In the genomic region with DNA sequence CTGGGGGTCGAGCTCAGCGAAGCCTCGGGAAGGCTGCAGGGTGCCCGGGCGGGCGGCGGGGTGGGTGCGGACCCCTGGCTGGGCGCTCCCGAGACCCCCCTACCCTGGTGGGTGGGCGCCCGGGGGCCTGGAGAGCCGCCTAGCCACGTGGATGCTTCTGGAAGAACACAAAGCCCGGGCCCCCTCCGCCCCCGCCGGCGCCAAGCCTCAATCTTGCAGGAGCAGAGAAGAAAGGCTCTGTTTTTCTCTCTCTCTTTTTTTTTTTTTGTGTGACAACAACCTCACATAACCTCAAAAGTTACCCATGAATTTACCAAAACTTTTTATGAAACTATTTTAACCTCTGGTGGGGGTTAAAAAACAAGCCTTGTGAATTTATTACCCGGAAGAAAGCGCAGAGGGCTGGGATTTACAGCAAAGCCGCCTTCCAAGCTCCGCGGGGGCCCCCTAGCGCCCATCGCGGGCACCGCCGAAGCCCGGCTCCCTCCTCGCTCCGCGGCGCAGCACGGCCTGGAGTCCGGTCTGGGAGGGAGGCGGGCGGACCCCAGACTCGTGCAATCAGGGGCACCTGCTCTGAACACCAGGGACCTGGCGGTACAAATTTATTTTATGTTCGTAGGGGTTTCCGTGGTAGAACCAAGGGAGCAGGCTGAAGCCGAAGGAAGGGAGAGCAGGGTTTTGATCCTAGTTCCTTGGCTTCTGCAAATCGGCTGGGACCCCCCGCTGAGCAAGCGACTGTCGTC, we compare ENCODE assay signal across 8 cellular contexts. TPM values are rescaled to one million over a fixed set of nuclear protein-coding genes. Genes with fewer than 3 reads are reported as not detected.
A peak's percentile ranks its signal among the peaks of the same experiment; 100 is the strongest.
DNase-seq lines count a peak whose midpoint lies in the region; ATAC-seq, FAIRE-seq and TF ChIP-seq lines count a peak whose summit lies in the region.

No MANE protein-coding gene starts in this region.

- H3K36me3 ChIP-seq in neutrophil, result no peaks in the 10 kb centered on the region
- no peaks in the 10 kb centered on the region for H3K36me3 ChIP-seq in stomach smooth muscle (ENCODE audit: control insufficient read depth in 2 of 2, insufficient read depth in 2 of 2, low read length in 2 of 2)

- H3K9me3 ChIP-seq in neutrophil (no peaks in the 10 kb centered on the region), stomach smooth muscle (ENCODE audit: control insufficient read depth in 2 of 2, low read length in 2 of 2) (no peaks in the 10 kb centered on the region)

- H3K27ac ChIP-seq in neutrophil, result no peak overlapping the region
- no peak overlapping the region for H3K27ac ChIP-seq in stomach smooth muscle (ENCODE audit: low read length)

- TF ChIP-seq CTCF in neutrophil (IDR thresholded peaks at IDR 0.05), result peak; percentile 93

- H3K9ac ChIP-seq in stomach smooth muscle (ENCODE audit: low read length in 2 of 2), result peak overlapping the region in 1 of 2 donors; percentile 30

- peak; percentile 95 for ATAC-seq in GM19452 (IDR thresholded peaks at IDR 0.05; ENCODE audit: unreplicated experiment)

- peak; percentile 84 for DNase-seq in CD1c-positive myeloid dendritic cell (ENCODE audit: extremely low spot score)
- peak; percentile 56 for DNase-seq in SHP77 treated with DMSO at 0.1 percent for 48 hours (lab: John Stamatoyannopoulos, UW)
- DNase-seq in activated naive CD4-positive, alpha-beta T cell (lab: John Stamatoyannopoulos, UW), result peak; percentile 63 to 85 (median 70)
- DNase-seq in frontal cortex (ENCODE audit: low spot score in 2 of 2), result peak; percentile 73 to 79

- H3K4me3 ChIP-seq in neutrophil (ENCODE audit: low read depth in 1 of 2, low read length in 1 of 2) (peak overlapping the region; percentile 36 to 48), stomach smooth muscle (ENCODE audit: low read length in 2 of 2) (peak overlapping the region; percentile 58 to 68)

- peaks cover 36% of the 10 kb centered on the region for H3K27me3 ChIP-seq in neutrophil
- H3K27me3 ChIP-seq in stomach smooth muscle (ENCODE audit: control insufficient read depth in 1 of 2, insufficient read depth in 2 of 2, low read length in 2 of 2), result peaks cover 19 to 23% of the 10 kb centered on the region in 2 donors

- peaks cover 13 to 21% of the 10 kb centered on the region in 2 experiments for H3K4me1 ChIP-seq in neutrophil (ENCODE audit: control insufficient read depth in 1 of 2, insufficient read depth in 1 of 2, low read depth in 1 of 2, low read length in 1 of 2)
- H3K4me1 ChIP-seq in stomach smooth muscle (ENCODE audit: control insufficient read depth, insufficient read depth, low read length), result peaks cover 11% of the 10 kb centered on the region

- TF ChIP-seq EP300 in Ishikawa (IDR thresholded peaks at IDR 0.05; ENCODE audit: borderline replicate concordance), result no peak

- TF ChIP-seq RAD21 in Ishikawa (IDR thresholded peaks at IDR 0.05; ENCODE audit: low read depth), result peak; percentile 75

- FAIRE-seq in frontal cortex (lab: Jason Lieb, UNC), result no peak

TF ChIP-seq in Ishikawa, 13 proteins besides CTCF, POLR2A, EP300 and RAD21:
- TF ChIP-seq FOXM1 (IDR thresholded peaks at IDR 0.05; ENCODE audit: borderline replicate concordance, low read depth), result no peak
- TF ChIP-seq CEBPB (IDR thresholded peaks at IDR 0.05), result no peak
- no peak for TF ChIP-seq YY1 (IDR thresholded peaks at IDR 0.05; ENCODE audit: low read depth)
- TF ChIP-seq, protein P1, sequence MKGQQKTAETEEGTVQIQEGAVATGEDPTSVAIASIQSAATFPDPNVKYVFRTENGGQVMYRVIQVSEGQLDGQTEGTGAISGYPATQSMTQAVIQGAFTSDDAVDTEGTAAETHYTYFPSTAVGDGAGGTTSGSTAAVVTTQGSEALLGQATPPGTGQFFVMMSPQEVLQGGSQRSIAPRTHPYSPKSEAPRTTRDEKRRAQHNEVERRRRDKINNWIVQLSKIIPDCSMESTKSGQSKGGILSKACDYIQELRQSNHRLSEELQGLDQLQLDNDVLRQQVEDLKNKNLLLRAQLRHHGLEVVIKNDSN (IDR thresholded peaks at IDR 0.05), result no peak
- TF ChIP-seq ZBTB7A (IDR thresholded peaks at IDR 0.05; ENCODE audit: low read depth), result no peak
- TF ChIP-seq NFIC (IDR thresholded peaks at IDR 0.05), result no peak
- no peak for TF ChIP-seq CREB1 (IDR thresholded peaks at IDR 0.05; ENCODE audit: low read depth)
- TF ChIP-seq TCF12 (IDR thresholded peaks at IDR 0.05; ENCODE audit: low read depth), result no peak
- TF ChIP-seq TAF1 (IDR thresholded peaks at IDR 0.05; ENCODE audit: low read depth), result no peak
- no peak for TF ChIP-seq EGR1 (IDR thresholded peaks at IDR 0.05)
- TF ChIP-seq, protein P2, sequence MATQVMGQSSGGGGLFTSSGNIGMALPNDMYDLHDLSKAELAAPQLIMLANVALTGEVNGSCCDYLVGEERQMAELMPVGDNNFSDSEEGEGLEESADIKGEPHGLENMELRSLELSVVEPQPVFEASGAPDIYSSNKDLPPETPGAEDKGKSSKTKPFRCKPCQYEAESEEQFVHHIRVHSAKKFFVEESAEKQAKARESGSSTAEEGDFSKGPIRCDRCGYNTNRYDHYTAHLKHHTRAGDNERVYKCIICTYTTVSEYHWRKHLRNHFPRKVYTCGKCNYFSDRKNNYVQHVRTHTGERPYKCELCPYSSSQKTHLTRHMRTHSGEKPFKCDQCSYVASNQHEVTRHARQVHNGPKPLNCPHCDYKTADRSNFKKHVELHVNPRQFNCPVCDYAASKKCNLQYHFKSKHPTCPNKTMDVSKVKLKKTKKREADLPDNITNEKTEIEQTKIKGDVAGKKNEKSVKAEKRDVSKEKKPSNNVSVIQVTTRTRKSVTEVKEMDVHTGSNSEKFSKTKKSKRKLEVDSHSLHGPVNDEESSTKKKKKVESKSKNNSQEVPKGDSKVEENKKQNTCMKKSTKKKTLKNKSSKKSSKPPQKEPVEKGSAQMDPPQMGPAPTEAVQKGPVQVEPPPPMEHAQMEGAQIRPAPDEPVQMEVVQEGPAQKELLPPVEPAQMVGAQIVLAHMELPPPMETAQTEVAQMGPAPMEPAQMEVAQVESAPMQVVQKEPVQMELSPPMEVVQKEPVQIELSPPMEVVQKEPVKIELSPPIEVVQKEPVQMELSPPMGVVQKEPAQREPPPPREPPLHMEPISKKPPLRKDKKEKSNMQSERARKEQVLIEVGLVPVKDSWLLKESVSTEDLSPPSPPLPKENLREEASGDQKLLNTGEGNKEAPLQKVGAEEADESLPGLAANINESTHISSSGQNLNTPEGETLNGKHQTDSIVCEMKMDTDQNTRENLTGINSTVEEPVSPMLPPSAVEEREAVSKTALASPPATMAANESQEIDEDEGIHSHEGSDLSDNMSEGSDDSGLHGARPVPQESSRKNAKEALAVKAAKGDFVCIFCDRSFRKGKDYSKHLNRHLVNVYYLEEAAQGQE (IDR thresholded peaks at IDR 0.05; ENCODE audit: low read depth), result no peak
- no peak for TF ChIP-seq MAX (IDR thresholded peaks at IDR 0.05)
TF ChIP-seq in Ishikawa: peak in this region for 0.

RNA-seq across cellular contexts. Expression of gene ZNF831, which starts 58.8 kb away (rescaled TPM):
- total RNA-seq in frontal cortex, result under 0.01 TPM
